Comparison of ENCODE assay signal across 21 cellular contexts in the genomic region with DNA sequence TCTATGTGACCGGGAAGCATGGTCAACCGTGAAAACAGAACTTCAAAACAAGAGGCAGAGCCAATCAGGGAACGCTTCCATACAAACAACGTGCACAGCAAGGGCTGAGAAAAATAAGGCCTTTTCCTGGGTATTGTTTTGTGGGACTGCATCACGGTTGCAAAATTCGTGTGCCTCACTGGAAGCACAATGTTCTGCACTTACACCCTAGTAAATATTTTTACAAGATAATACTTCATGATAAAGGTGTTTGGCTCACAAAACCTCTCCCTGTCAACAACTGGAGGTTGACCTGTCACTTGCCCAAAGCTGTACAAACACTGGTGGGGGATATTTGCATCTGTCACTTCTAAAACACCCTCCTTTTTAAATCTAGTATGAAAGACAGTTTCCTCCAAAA. TPM values are rescaled to one million over a fixed set of nuclear protein-coding genes. Genes with fewer than 3 reads are reported as not detected.
DNase-seq lines count a peak whose midpoint lies in the region; ATAC-seq and TF ChIP-seq lines count a peak whose summit lies in the region.
"Had no signal": no experiment of that assay in that cellular context is flagged by ENCODE, and none has a peak within 500 bp of the region (broad histone marks: within the 10 kb centered on the region; RNA-seq: fewer than 3 reads in every experiment).

No MANE protein-coding gene starts in this region.

- H2AFZ ChIP-seq in parathyroid adenoma, result peak overlapping the region; percentile 3

- no peak overlapping the region for H3K4me3 Mint-ChIP-seq in activated CD4-positive, alpha-beta T cell treated with anti-CD3 and anti-CD28 coated beads, Interleukin-2, amount 10 ng/mL, durations not matched to agents 24 days and 14 days
- no peak overlapping the region for H3K4me3 Mint-ChIP-seq in activated CD4-positive, alpha-beta T cell treated with anti-CD3 and anti-CD28 coated beads for 36 hours
- H3K4me3 Mint-ChIP-seq: brain; naive thymus-derived CD8-positive, alpha-beta T cell had no signal

- H3K36me3 ChIP-seq in heart left ventricle (no peaks in the 10 kb centered on the region), parathyroid adenoma (ENCODE audit: control insufficient read depth, insufficient read depth, low read length) (no peaks in the 10 kb centered on the region), uterus (no peaks in the 10 kb centered on the region), mesendoderm (ENCODE audit: control insufficient read depth, insufficient read depth, low read length) (no peaks in the 10 kb centered on the region)
- H3K36me3 ChIP-seq: SJSA1, tibial nerve had no signal

- H3K9me3 ChIP-seq in heart left ventricle (no peaks in the 10 kb centered on the region), parathyroid adenoma (ENCODE audit: control insufficient read depth, low read length) (no peaks in the 10 kb centered on the region), uterus (no peaks in the 10 kb centered on the region)
- H3K9me3 ChIP-seq: SJSA1, tibial nerve had no signal

- no peak overlapping the region for H2BK5ac ChIP-seq in mesendoderm (ENCODE audit: low read length)

- no peak for ATAC-seq in activated CD4-positive, alpha-beta T cell treated with anti-CD3 and anti-CD28 coated beads for 36 hours
- ATAC-seq in heart left ventricle, result peak; percentile 8 to 48 (median 32)
- ATAC-seq: naive thymus-derived CD8-positive, alpha-beta T cell had no signal

- no peak for TF ChIP-seq CTCF in heart left ventricle (IDR thresholded peaks at IDR 0.05)
- no peak for TF ChIP-seq CTCF in parathyroid adenoma (IDR thresholded peaks at IDR 0.05)
- no peak for TF ChIP-seq CTCF in uterus (IDR thresholded peaks at IDR 0.05)

- CTCF ChIA-PET in activated CD4-positive, alpha-beta T cell treated with anti-CD3 and anti-CD28 coated beads for 36 hours (lab: Charles Lee), result no interaction called here

- no peaks in the 10 kb centered on the region for H3K36me3 Mint-ChIP-seq in activated CD4-positive, alpha-beta T cell treated with anti-CD3 and anti-CD28 coated beads, Interleukin-2, amount 10 ng/mL, durations not matched to agents 24 days and 14 days (ENCODE audit: low read depth)
- H3K36me3 Mint-ChIP-seq in activated CD4-positive, alpha-beta T cell treated with anti-CD3 and anti-CD28 coated beads for 36 hours (ENCODE audit: low read depth), result no peaks in the 10 kb centered on the region
- H3K36me3 Mint-ChIP-seq: brain; naive thymus-derived CD8-positive, alpha-beta T cell had no signal

- POLR2A ChIA-PET in activated CD4-positive, alpha-beta T cell treated with anti-CD3 and anti-CD28 coated beads for 36 hours (lab: Charles Lee), result no interaction called here

- H3K27ac ChIP-seq in heart left ventricle (peak overlapping the region; percentile 40 to 84 (median 64)), parathyroid adenoma (peak overlapping the region; percentile 9), uterus (peak overlapping the region; percentile 43 to 87), mesendoderm (ENCODE audit: low read depth, low read length) (no peak overlapping the region)
- H3K27ac ChIP-seq: SJSA1 had no signal

- no peaks in the 10 kb centered on the region for H3K79me1 ChIP-seq in mesendoderm (ENCODE audit: low read length)

- H3K27me3 ChIP-seq in heart left ventricle, result no peaks in the 10 kb centered on the region
- no peaks in the 10 kb centered on the region for H3K27me3 ChIP-seq in parathyroid adenoma (ENCODE audit: control insufficient read depth, insufficient read depth, low read length)
- no peaks in the 10 kb centered on the region for H3K27me3 ChIP-seq in uterus
- H3K27me3 ChIP-seq in mesendoderm (ENCODE audit: insufficient read depth, low read length, poor library complexity), result no peaks in the 10 kb centered on the region
- H3K27me3 ChIP-seq: SJSA1, tibial nerve had no signal

- no peak overlapping the region for H2BK15ac ChIP-seq in mesendoderm (replicated peaks; ENCODE audit: low read depth)

- no peaks in the 10 kb centered on the region for H3K27me3 Mint-ChIP-seq in activated CD4-positive, alpha-beta T cell treated with anti-CD3 and anti-CD28 coated beads, Interleukin-2, amount 10 ng/mL, durations not matched to agents 24 days and 14 days
- no peaks in the 10 kb centered on the region for H3K27me3 Mint-ChIP-seq in activated CD4-positive, alpha-beta T cell treated with anti-CD3 and anti-CD28 coated beads for 36 hours

- H3K9ac ChIP-seq in parathyroid adenoma (no peak overlapping the region), mesendoderm (ENCODE audit: low read length) (no peak overlapping the region)

- no peak overlapping the region for H2BK120ac ChIP-seq in mesendoderm (ENCODE audit: low read depth, low read length)

- H3K27ac Mint-ChIP-seq in activated CD4-positive, alpha-beta T cell treated with anti-CD3 and anti-CD28 coated beads, Interleukin-2, amount 10 ng/mL, durations not matched to agents 24 days and 14 days, result no peak overlapping the region
- no peak overlapping the region for H3K27ac Mint-ChIP-seq in activated CD4-positive, alpha-beta T cell treated with anti-CD3 and anti-CD28 coated beads for 36 hours
- H3K27ac Mint-ChIP-seq: naive thymus-derived CD8-positive, alpha-beta T cell had no signal

- H3K4me2 ChIP-seq in parathyroid adenoma (ENCODE audit: low read length), result no peak overlapping the region
- no peak overlapping the region for H3K4me2 ChIP-seq in mesendoderm (ENCODE audit: low read length)

- peaks cover 10% of the 10 kb centered on the region for H3K4me1 Mint-ChIP-seq in activated CD4-positive, alpha-beta T cell treated with anti-CD3 and anti-CD28 coated beads, Interleukin-2, amount 10 ng/mL, durations not matched to agents 24 days and 14 days
- H3K4me1 Mint-ChIP-seq in activated CD4-positive, alpha-beta T cell treated with anti-CD3 and anti-CD28 coated beads for 36 hours, result no peaks in the 10 kb centered on the region

- no peak overlapping the region for H2AK5ac ChIP-seq in mesendoderm (ENCODE audit: low read length)

- no peak overlapping the region for H4K5ac ChIP-seq in mesendoderm (ENCODE audit: low read length)

- H3K9me3 Mint-ChIP-seq in activated CD4-positive, alpha-beta T cell treated with anti-CD3 and anti-CD28 coated beads, Interleukin-2, amount 10 ng/mL, durations not matched to agents 24 days and 14 days, result peaks cover 4% of the 10 kb centered on the region
- no peaks in the 10 kb centered on the region for H3K9me3 Mint-ChIP-seq in activated CD4-positive, alpha-beta T cell treated with anti-CD3 and anti-CD28 coated beads for 36 hours (ENCODE audit: low read depth)
- H3K9me3 Mint-ChIP-seq: naive thymus-derived CD8-positive, alpha-beta T cell had no signal

- H3K4ac ChIP-seq in mesendoderm (ENCODE audit: low read depth, low read length), result no peak overlapping the region

- DNase-seq in activated CD4-positive, alpha-beta T cell treated with anti-CD3 and anti-CD28 coated beads, Interleukin-2, amount 10 ng/mL, durations not matched to agents 24 days and 14 days, result peak; percentile 50
- no peak for DNase-seq in activated CD4-positive, alpha-beta T cell treated with anti-CD3 and anti-CD28 coated beads for 36 hours
- DNase-seq in heart left ventricle (no peak), uterus (peak in 1 of 2 donors; percentile 47), ureter (ENCODE audit: low spot score) (no peak), mesendoderm (no peak), cerebellar nuclear complex (lab: John Stamatoyannopoulos, UW) (no peak)
- DNase-seq: 8988T; activated CD4-positive, alpha-beta T cell treated with anti-CD3 and anti-CD28 coated beads for 1 hour; activated naive CD4-positive, alpha-beta T cell treated with anti-CD3 and anti-CD28 coated beads, Interleukin-2, amount 50 U/mL, for 16 hours; C1 segment of cervical spinal cord; H7; naive thymus-derived CD8-positive, alpha-beta T cell; stimulated activated CD4-positive, alpha-beta T cell treated with anti-CD3 and anti-CD28 coated beads, Interleukin-2, amount 100 ng/mL, for 48 hours; stimulated activated CD8-positive, alpha-beta memory T cell treated with anti-CD3 and anti-CD28 coated beads, Interleukin-4, amount 100 ng/mL, for 48 hours; T1000 had no signal

- H3K56ac ChIP-seq in mesendoderm (ENCODE audit: low read length), result no peak overlapping the region

- no peak overlapping the region for H3K23ac ChIP-seq in mesendoderm (ENCODE audit: low read length)

- peaks cover 7 to 48% (median 32%) of the 10 kb centered on the region in 12 donors for H3K4me1 ChIP-seq in heart left ventricle
- H3K4me1 ChIP-seq in parathyroid adenoma, result no peaks in the 10 kb centered on the region
- peaks cover 7 to 10% of the 10 kb centered on the region in 2 donors for H3K4me1 ChIP-seq in uterus
- no peaks in the 10 kb centered on the region for H3K4me1 ChIP-seq in mesendoderm (ENCODE audit: control insufficient read depth, low read depth, low read length)
- H3K4me1 ChIP-seq: SJSA1 had no signal

- H4K8ac ChIP-seq in mesendoderm (ENCODE audit: low read depth, low read length), result no peak overlapping the region

- no peak overlapping the region for H3K18ac ChIP-seq in mesendoderm (ENCODE audit: low read length)

- peak overlapping the region in 2 of 12 donors; percentile 19 to 24 for H3K4me3 ChIP-seq in heart left ventricle
- no peak overlapping the region for H3K4me3 ChIP-seq in parathyroid adenoma (ENCODE audit: low read depth, low read length)
- no peak overlapping the region for H3K4me3 ChIP-seq in uterus
- H3K4me3 ChIP-seq in mesendoderm (ENCODE audit: low read length), result no peak overlapping the region
- H3K4me3 ChIP-seq: lung, SJSA1, tibial nerve had no signal

- 31 to 53% (median 43%) methylated on average over 6 of the region's 6 CpGs for WGBS in heart left ventricle, 4 donors
- no CpG with 5 or more reads among the region's 6 CpGs for WGBS in mesendoderm (ENCODE audit: extremely low coverage, insufficient coverage, low lambda C conversion rate)

- TF ChIP-seq POLR2A in heart left ventricle (IDR thresholded peaks at IDR 0.05) (no peak), uterus (IDR thresholded peaks at IDR 0.05) (no peak)

- intact Hi-C loops in activated CD4-positive, alpha-beta T cell treated with anti-CD3 and anti-CD28 coated beads, Interleukin-2, amount 10 ng/mL, durations not matched to agents 24 days and 14 days (cut with micrococcal nuclease), result no loop called here
- intact Hi-C loops in activated CD4-positive, alpha-beta T cell treated with anti-CD3 and anti-CD28 coated beads for 36 hours (cut with DNase I, micrococcal nuclease), result no loop called here
- intact Hi-C loops in heart left ventricle (cut with DNase I), result loop anchor here in 2 of 10 donors (5.0 kb wide), 1 partner anchor 34 kb away; no protein-coding TSS in a partner anchor
- intact Hi-C loops in uterus (cut with DNase I; ENCODE audit: low total_unique reads), result no loop called here

- H3K79me2 ChIP-seq in parathyroid adenoma, result no peaks in the 10 kb centered on the region
- no peaks in the 10 kb centered on the region for H3K79me2 ChIP-seq in mesendoderm (ENCODE audit: control insufficient read depth, insufficient read depth, low read length)

RNA-seq across cellular contexts. Expression of a gene that starts 37.0 kb away (rescaled TPM):
- total RNA-seq in activated CD4-positive, alpha-beta T cell treated with anti-CD3 and anti-CD28 coated beads, Interleukin-2, amount 10 ng/mL, durations not matched to agents 24 days and 14 days, result 116 and 127 TPM in 2 replicates
- total RNA-seq in activated CD4-positive, alpha-beta T cell treated with anti-CD3 and anti-CD28 coated beads for 36 hours, result 100 to 1,000 TPM; 107 to 114 TPM
- total RNA-seq in heart left ventricle (100 to 1,000 TPM in 1 of 9 donors, 10 to 100 TPM in 8; 22.6 to 106 (median 52.2) TPM), uterus (100 to 1,000 TPM in 2 of 4 donors, 10 to 100 TPM in 2; 47.9 to 128 (median 87.4) TPM), ureter (171 TPM)
- polyA plus RNA-seq in heart left ventricle, result 10 to 100 TPM; 15.2 to 66.2 TPM
- 36.1 TPM for polyA plus RNA-seq in mesendoderm (2013, experiment 1 of 2)
- polyA plus RNA-seq in mesendoderm (2013, experiment 2 of 2), result 35.3 TPM
